ENCODE assay signal across 10 cellular contexts in the genomic region with DNA sequence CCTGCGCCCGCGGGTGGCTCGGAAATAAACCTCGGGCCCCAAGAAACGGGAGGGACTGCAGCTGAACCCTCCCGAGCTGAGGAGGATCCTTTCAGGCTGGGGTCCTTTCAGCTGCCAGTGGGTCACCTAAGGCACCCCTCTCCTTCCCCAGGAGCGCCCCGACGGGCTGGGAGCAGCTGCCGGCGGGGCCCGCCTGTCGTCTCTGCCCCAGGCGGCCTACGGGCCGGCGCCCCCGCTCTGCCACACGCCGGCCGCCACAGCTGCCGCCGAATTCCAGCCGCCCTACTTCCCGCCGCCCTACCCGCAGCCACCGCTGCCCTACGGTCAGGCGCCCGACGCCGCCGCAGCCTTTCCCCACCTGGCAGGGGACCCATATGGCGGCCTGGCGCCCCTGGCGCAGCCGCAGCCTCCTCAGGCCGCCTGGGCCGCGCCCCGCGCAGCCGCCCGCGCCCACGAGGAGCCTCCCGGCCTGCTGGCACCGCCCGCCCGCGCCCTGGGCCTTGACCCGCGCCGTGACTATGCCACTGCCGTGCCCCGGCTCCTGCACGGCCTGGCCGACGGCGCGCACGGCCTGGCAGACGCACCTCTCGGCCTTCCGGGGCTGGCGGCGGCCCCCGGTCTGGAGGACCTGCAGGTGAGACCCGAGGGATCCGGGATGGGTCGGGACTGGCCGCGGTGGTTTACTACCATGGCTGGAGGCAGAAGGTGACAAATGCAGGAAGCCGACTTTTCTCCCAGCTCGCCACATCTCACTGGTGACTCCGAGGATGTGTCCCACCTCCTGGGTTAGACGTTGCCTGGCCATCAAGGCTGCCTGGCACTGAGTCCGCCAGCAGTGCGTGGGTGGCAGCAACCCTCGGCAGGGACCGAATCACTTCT. TPM values are rescaled to one million over a fixed set of nuclear protein-coding genes. Genes with fewer than 3 reads are reported as not detected.
DNase-seq lines count a peak whose midpoint lies in the region; ATAC-seq and TF ChIP-seq lines count a peak whose summit lies in the region.
"Had no signal": no experiment of that assay in that cellular context is flagged by ENCODE, and none has a peak within 500 bp of the region (broad histone marks: within the 10 kb centered on the region; RNA-seq: fewer than 3 reads in every experiment).

No MANE protein-coding gene starts in this region.

- CTCF ChIA-PET in activated naive CD4-positive, alpha-beta T cell treated with anti-CD3 and anti-CD28 coated beads for 36 hours (lab: Charles Lee), result interaction anchor here (1.1 kb wide), 2 partner anchors 9 to 153 kb away, joined by 3 read pairs; no protein-coding TSS in a partner anchor

- no peak for ATAC-seq in HG02981 (IDR thresholded peaks at IDR 0.05; ENCODE audit: unreplicated experiment)

- peaks cover 2% of the 10 kb centered on the region for H3K36me3 Mint-ChIP-seq in activated naive CD4-positive, alpha-beta T cell treated with anti-CD3 and anti-CD28 coated beads for 36 hours (ENCODE audit: low read depth)

- H3K4me1 Mint-ChIP-seq in activated naive CD4-positive, alpha-beta T cell treated with anti-CD3 and anti-CD28 coated beads for 36 hours (ENCODE audit: low read depth), result peaks cover 18% of the 10 kb centered on the region

- intact Hi-C loops in posterior vena cava (cut with DNase I), result loop anchor here in 1 of 2 donors (1.0 to 5.0 kb wide), 2 partner anchors 153 to 187 kb away; no protein-coding TSS in a partner anchor
- intact Hi-C loops in activated naive CD4-positive, alpha-beta T cell treated with anti-CD3 and anti-CD28 coated beads for 36 hours (cut with micrococcal nuclease), result no loop called here

- H3K9me3 ChIP-seq in iPS DF 6.9 (ENCODE audit: control insufficient read depth, insufficient read depth, low read length), result no peaks in the 10 kb centered on the region

- no peaks in the 10 kb centered on the region for H3K9me3 Mint-ChIP-seq in activated naive CD4-positive, alpha-beta T cell treated with anti-CD3 and anti-CD28 coated beads for 36 hours
- H3K9me3 Mint-ChIP-seq: stimulated activated naive CD8-positive, alpha-beta T cell treated with anti-CD3 and anti-CD28 coated beads, Interleukin-15, Interleukin-2, amounts not matched to agents 100 ng/mL and 50 ng/mL, for 24 hours had no signal

- no peak overlapping the region for H3K4me3 Mint-ChIP-seq in activated naive CD4-positive, alpha-beta T cell treated with anti-CD3 and anti-CD28 coated beads for 36 hours
- H3K4me3 Mint-ChIP-seq: stimulated activated naive CD8-positive, alpha-beta T cell treated with anti-CD3 and anti-CD28 coated beads, Interleukin-15, Interleukin-2, amounts not matched to agents 100 ng/mL and 50 ng/mL, for 24 hours had no signal

- H3K27me3 ChIP-seq in iPS DF 6.9 (ENCODE audit: control insufficient read depth, insufficient read depth, low read length), result peaks cover 69% of the 10 kb centered on the region

- WGBS in iPS DF 6.9 (ENCODE audit: insufficient coverage, insufficient read length), result no CpG with 5 or more reads among the region's 83 CpGs

- no peak for DNase-seq in iPS DF 6.9 (ENCODE audit: low read depth, low spot score)
- peak; percentile 76 for DNase-seq in posterior vena cava (ENCODE audit: low spot score)
- no peak for DNase-seq in activated naive CD4-positive, alpha-beta T cell treated with anti-CD3 and anti-CD28 coated beads for 36 hours
- no peak for DNase-seq in NCI-H1105 (lab: John Stamatoyannopoulos, UW)
- no peak for DNase-seq in GDM1 (lab: John Stamatoyannopoulos, UW)
- DNase-seq: Karpas-422 had no signal

- H3K4me3 ChIP-seq in WI38 (ENCODE audit: low read depth, low read length), result peak overlapping the region; percentile 59
- H3K4me3 ChIP-seq in iPS DF 6.9 (ENCODE audit: low read length), result peak overlapping the region; percentile 51; the same call in 1 of the 2 replicates

- H3K27me3 Mint-ChIP-seq in activated naive CD4-positive, alpha-beta T cell treated with anti-CD3 and anti-CD28 coated beads for 36 hours (ENCODE audit: low read depth), result peaks cover 20% of the 10 kb centered on the region

- TF ChIP-seq CTCF in C4-2B (conservative IDR thresholded peaks at IDR 0.05) (no peak), WI38 (IDR thresholded peaks at IDR 0.05; ENCODE audit: low read depth, low read length) (no peak)

- H3K4me1 ChIP-seq in iPS DF 6.9 (ENCODE audit: control insufficient read depth, insufficient read depth, low read length), result peaks cover 7% of the 10 kb centered on the region; the same call in 1 of the 2 replicates

- no peak overlapping the region for H3K27ac Mint-ChIP-seq in activated naive CD4-positive, alpha-beta T cell treated with anti-CD3 and anti-CD28 coated beads for 36 hours
- H3K27ac Mint-ChIP-seq: stimulated activated naive CD8-positive, alpha-beta T cell treated with anti-CD3 and anti-CD28 coated beads, Interleukin-15, Interleukin-2, amounts not matched to agents 100 ng/mL and 50 ng/mL, for 24 hours had no signal

- H3K27ac ChIP-seq in C4-2B (peak overlapping the region; percentile 68), iPS DF 6.9 (ENCODE audit: low read length) (no peak overlapping the region)

- H3K36me3 ChIP-seq in iPS DF 6.9 (ENCODE audit: control insufficient read depth, insufficient read depth, low read length), result no peaks in the 10 kb centered on the region

RNA-seq across cellular contexts. Expression of gene TFAP2E, which starts 0.9 kb away (rescaled TPM):
- total RNA-seq in posterior vena cava, result under 1 TPM; 0.65 to 0.81 TPM
- under 1 TPM; 0.19 to 0.27 TPM for total RNA-seq in activated naive CD4-positive, alpha-beta T cell treated with anti-CD3 and anti-CD28 coated beads for 36 hours

RNA-seq across cellular contexts. Expression of gene NCDN, which starts 16.4 kb away (rescaled TPM):
- total RNA-seq in posterior vena cava, result 10 to 100 TPM; 16.6 to 22.6 TPM
- total RNA-seq in activated naive CD4-positive, alpha-beta T cell treated with anti-CD3 and anti-CD28 coated beads for 36 hours, result 10 to 100 TPM; 12.1 to 13.4 TPM

RNA-seq across cellular contexts. Expression of gene KIAA0319L, which starts 16.8 kb away (rescaled TPM):
- total RNA-seq in posterior vena cava, result 10 to 100 TPM; 28.4 to 28.6 TPM
- total RNA-seq in activated naive CD4-positive, alpha-beta T cell treated with anti-CD3 and anti-CD28 coated beads for 36 hours, result 10 to 100 TPM; 22.6 to 24.2 TPM
